ENCODE assay signal across 2 cellular contexts in the genomic region with DNA sequence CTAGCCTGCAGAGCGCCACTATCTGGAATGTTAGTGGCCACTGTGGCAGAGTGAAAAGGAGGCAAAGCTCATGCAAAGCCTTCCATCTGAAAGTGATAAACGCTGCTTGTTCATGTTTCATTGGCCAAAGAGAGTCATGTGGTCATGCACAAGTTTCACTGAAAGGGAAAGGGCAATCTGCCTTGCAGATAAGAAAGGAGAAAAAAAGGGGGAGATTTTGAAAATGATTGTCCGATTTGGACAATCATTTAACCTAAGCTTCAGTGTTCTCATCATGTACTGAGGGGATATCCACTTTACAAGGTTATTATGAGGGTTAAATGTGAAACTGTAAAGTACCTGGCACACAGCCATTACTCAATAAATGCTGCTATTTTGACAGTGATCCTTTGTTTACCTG.
TF ChIP-seq lines count a peak whose summit lies in the region.

No MANE protein-coding gene starts in this region.

TF ChIP-seq in GM12878, 131 proteins besides CTCF, POLR2A, EP300 and RAD21 (continues in another document):
- peak; percentile 32; the same call in 1 of the 2 replicates for TF ChIP-seq IKZF1 (conservative IDR thresholded peaks at IDR 0.05)
- no peak for TF ChIP-seq MYB (IDR thresholded peaks at IDR 0.05; ENCODE audit: borderline replicate concordance, low read depth, low read length)
- peak; percentile 23 for TF ChIP-seq SMAD1 (IDR thresholded peaks at IDR 0.05; ENCODE audit: low read depth, partially characterized antibody)
- TF ChIP-seq, protein P1, sequence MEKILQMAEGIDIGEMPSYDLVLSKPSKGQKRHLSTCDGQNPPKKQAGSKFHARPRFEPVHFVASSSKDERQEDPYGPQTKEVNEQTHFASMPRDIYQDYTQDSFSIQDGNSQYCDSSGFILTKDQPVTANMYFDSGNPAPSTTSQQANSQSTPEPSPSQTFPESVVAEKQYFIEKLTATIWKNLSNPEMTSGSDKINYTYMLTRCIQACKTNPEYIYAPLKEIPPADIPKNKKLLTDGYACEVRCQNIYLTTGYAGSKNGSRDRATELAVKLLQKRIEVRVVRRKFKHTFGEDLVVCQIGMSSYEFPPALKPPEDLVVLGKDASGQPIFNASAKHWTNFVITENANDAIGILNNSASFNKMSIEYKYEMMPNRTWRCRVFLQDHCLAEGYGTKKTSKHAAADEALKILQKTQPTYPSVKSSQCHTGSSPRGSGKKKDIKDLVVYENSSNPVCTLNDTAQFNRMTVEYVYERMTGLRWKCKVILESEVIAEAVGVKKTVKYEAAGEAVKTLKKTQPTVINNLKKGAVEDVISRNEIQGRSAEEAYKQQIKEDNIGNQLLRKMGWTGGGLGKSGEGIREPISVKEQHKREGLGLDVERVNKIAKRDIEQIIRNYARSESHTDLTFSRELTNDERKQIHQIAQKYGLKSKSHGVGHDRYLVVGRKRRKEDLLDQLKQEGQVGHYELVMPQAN (conservative IDR thresholded peaks at IDR 0.05) = no peak
- TF ChIP-seq, protein P2, sequence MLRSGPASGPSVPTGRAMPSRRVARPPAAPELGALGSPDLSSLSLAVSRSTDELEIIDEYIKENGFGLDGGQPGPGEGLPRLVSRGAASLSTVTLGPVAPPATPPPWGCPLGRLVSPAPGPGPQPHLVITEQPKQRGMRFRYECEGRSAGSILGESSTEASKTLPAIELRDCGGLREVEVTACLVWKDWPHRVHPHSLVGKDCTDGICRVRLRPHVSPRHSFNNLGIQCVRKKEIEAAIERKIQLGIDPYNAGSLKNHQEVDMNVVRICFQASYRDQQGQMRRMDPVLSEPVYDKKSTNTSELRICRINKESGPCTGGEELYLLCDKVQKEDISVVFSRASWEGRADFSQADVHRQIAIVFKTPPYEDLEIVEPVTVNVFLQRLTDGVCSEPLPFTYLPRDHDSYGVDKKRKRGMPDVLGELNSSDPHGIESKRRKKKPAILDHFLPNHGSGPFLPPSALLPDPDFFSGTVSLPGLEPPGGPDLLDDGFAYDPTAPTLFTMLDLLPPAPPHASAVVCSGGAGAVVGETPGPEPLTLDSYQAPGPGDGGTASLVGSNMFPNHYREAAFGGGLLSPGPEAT (IDR thresholded peaks at IDR 0.05; ENCODE audit: low read depth) = peak; percentile 73; the same call in 1 of the 2 replicates
- TF ChIP-seq, protein P3, sequence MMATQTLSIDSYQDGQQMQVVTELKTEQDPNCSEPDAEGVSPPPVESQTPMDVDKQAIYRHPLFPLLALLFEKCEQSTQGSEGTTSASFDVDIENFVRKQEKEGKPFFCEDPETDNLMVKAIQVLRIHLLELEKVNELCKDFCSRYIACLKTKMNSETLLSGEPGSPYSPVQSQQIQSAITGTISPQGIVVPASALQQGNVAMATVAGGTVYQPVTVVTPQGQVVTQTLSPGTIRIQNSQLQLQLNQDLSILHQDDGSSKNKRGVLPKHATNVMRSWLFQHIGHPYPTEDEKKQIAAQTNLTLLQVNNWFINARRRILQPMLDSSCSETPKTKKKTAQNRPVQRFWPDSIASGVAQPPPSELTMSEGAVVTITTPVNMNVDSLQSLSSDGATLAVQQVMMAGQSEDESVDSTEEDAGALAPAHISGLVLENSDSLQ (IDR thresholded peaks at IDR 0.05) = 0 out of 2 replicates have a peak, but pooled peaks have one; percentile 43
- TF ChIP-seq, protein P4, sequence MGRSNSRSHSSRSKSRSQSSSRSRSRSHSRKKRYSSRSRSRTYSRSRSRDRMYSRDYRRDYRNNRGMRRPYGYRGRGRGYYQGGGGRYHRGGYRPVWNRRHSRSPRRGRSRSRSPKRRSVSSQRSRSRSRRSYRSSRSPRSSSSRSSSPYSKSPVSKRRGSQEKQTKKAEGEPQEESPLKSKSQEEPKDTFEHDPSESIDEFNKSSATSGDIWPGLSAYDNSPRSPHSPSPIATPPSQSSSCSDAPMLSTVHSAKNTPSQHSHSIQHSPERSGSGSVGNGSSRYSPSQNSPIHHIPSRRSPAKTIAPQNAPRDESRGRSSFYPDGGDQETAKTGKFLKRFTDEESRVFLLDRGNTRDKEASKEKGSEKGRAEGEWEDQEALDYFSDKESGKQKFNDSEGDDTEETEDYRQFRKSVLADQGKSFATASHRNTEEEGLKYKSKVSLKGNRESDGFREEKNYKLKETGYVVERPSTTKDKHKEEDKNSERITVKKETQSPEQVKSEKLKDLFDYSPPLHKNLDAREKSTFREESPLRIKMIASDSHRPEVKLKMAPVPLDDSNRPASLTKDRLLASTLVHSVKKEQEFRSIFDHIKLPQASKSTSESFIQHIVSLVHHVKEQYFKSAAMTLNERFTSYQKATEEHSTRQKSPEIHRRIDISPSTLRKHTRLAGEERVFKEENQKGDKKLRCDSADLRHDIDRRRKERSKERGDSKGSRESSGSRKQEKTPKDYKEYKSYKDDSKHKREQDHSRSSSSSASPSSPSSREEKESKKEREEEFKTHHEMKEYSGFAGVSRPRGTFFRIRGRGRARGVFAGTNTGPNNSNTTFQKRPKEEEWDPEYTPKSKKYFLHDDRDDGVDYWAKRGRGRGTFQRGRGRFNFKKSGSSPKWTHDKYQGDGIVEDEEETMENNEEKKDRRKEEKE (IDR thresholded peaks at IDR 0.05) = no peak
- TF ChIP-seq BHLHE40 (IDR thresholded peaks at IDR 0.05; ENCODE audit: borderline replicate concordance in 1 of 2, low read depth in 2 of 2, low read length in 1 of 2) = peak; percentile 21 to 40; a peak in 2 of 4 replicates
- TF ChIP-seq, protein P5, sequence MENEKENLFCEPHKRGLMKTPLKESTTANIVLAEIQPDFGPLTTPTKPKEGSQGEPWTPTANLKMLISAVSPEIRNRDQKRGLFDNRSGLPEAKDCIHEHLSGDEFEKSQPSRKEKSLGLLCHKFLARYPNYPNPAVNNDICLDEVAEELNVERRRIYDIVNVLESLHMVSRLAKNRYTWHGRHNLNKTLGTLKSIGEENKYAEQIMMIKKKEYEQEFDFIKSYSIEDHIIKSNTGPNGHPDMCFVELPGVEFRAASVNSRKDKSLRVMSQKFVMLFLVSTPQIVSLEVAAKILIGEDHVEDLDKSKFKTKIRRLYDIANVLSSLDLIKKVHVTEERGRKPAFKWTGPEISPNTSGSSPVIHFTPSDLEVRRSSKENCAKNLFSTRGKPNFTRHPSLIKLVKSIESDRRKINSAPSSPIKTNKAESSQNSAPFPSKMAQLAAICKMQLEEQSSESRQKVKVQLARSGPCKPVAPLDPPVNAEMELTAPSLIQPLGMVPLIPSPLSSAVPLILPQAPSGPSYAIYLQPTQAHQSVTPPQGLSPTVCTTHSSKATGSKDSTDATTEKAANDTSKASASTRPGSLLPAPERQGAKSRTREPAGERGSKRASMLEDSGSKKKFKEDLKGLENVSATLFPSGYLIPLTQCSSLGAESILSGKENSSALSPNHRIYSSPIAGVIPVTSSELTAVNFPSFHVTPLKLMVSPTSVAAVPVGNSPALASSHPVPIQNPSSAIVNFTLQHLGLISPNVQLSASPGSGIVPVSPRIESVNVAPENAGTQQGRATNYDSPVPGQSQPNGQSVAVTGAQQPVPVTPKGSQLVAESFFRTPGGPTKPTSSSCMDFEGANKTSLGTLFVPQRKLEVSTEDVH (IDR thresholded peaks at IDR 0.05; ENCODE audit: low read depth, partially characterized antibody) = no peak
- no peak for TF ChIP-seq MEF2B (IDR thresholded peaks at IDR 0.05; ENCODE audit: partially characterized antibody, poor library complexity, severe bottlenecking)
- TF ChIP-seq SIN3A (IDR thresholded peaks at IDR 0.05; ENCODE audit: low read depth, low read length) = no peak
- peak; percentile 34; the same call in 1 of the 2 replicates for TF ChIP-seq MTA2 (IDR thresholded peaks at IDR 0.05; ENCODE audit: low read depth)
- 0 out of 2 replicates have a peak, but pooled peaks have one; percentile 24 for TF ChIP-seq DPF2 (IDR thresholded peaks at IDR 0.05)
- TF ChIP-seq BACH1 (IDR thresholded peaks at IDR 0.05; ENCODE audit: borderline replicate concordance) = no peak
- peak; percentile 76; the same call in 1 of the 2 replicates for TF ChIP-seq RAD51 (IDR thresholded peaks at IDR 0.05)

TF ChIP-seq in SK-N-SH, 30 proteins besides CTCF, POLR2A, EP300 and RAD21:
- TF ChIP-seq, protein P6, sequence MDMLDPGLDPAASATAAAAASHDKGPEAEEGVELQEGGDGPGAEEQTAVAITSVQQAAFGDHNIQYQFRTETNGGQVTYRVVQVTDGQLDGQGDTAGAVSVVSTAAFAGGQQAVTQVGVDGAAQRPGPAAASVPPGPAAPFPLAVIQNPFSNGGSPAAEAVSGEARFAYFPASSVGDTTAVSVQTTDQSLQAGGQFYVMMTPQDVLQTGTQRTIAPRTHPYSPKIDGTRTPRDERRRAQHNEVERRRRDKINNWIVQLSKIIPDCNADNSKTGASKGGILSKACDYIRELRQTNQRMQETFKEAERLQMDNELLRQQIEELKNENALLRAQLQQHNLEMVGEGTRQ (IDR thresholded peaks at IDR 0.05; ENCODE audit: borderline replicate concordance, low read depth, low read length) = no peak
- TF ChIP-seq RXRA (IDR thresholded peaks at IDR 0.05; ENCODE audit: borderline replicate concordance, low read depth) = no peak
- no peak for TF ChIP-seq YY1 (IDR thresholded peaks at IDR 0.05; ENCODE audit: low read depth)
- TF ChIP-seq, protein P7, sequence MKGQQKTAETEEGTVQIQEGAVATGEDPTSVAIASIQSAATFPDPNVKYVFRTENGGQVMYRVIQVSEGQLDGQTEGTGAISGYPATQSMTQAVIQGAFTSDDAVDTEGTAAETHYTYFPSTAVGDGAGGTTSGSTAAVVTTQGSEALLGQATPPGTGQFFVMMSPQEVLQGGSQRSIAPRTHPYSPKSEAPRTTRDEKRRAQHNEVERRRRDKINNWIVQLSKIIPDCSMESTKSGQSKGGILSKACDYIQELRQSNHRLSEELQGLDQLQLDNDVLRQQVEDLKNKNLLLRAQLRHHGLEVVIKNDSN (IDR thresholded peaks at IDR 0.05; ENCODE audit: borderline replicate concordance, low read depth) = no peak
- TF ChIP-seq, protein P8, sequence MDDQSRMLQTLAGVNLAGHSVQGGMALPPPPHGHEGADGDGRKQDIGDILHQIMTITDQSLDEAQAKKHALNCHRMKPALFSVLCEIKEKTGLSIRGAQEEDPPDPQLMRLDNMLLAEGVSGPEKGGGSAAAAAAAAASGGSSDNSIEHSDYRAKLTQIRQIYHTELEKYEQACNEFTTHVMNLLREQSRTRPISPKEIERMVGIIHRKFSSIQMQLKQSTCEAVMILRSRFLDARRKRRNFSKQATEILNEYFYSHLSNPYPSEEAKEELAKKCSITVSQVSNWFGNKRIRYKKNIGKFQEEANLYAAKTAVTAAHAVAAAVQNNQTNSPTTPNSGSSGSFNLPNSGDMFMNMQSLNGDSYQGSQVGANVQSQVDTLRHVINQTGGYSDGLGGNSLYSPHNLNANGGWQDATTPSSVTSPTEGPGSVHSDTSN (IDR thresholded peaks at IDR 0.05) = no peak
- TF ChIP-seq GABPA (IDR thresholded peaks at IDR 0.05; ENCODE audit: low read depth) = no peak
- TF ChIP-seq, protein P9, sequence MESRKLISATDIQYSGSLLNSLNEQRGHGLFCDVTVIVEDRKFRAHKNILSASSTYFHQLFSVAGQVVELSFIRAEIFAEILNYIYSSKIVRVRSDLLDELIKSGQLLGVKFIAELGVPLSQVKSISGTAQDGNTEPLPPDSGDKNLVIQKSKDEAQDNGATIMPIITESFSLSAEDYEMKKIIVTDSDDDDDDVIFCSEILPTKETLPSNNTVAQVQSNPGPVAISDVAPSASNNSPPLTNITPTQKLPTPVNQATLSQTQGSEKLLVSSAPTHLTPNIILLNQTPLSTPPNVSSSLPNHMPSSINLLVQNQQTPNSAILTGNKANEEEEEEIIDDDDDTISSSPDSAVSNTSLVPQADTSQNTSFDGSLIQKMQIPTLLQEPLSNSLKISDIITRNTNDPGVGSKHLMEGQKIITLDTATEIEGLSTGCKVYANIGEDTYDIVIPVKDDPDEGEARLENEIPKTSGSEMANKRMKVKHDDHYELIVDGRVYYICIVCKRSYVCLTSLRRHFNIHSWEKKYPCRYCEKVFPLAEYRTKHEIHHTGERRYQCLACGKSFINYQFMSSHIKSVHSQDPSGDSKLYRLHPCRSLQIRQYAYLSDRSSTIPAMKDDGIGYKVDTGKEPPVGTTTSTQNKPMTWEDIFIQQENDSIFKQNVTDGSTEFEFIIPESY (IDR thresholded peaks at IDR 0.05; ENCODE audit: borderline replicate concordance, low read depth) = no peak
- TF ChIP-seq RCOR1 (IDR thresholded peaks at IDR 0.05; ENCODE audit: low read length) = no peak
- TF ChIP-seq NFIC (IDR thresholded peaks at IDR 0.05; ENCODE audit: borderline replicate concordance) = no peak
- no peak for TF ChIP-seq FOXJ3 (CRISPR knock-in tag; IDR thresholded peaks at IDR 0.05)
- TF ChIP-seq NRF1 (IDR thresholded peaks at IDR 0.05; ENCODE audit: low read depth, low read length) = no peak
- no peak for TF ChIP-seq MEF2A (IDR thresholded peaks at IDR 0.05; ENCODE audit: borderline replicate concordance, low read depth)
- no peak for TF ChIP-seq TCF12 (IDR thresholded peaks at IDR 0.05)
- TF ChIP-seq, protein P10, sequence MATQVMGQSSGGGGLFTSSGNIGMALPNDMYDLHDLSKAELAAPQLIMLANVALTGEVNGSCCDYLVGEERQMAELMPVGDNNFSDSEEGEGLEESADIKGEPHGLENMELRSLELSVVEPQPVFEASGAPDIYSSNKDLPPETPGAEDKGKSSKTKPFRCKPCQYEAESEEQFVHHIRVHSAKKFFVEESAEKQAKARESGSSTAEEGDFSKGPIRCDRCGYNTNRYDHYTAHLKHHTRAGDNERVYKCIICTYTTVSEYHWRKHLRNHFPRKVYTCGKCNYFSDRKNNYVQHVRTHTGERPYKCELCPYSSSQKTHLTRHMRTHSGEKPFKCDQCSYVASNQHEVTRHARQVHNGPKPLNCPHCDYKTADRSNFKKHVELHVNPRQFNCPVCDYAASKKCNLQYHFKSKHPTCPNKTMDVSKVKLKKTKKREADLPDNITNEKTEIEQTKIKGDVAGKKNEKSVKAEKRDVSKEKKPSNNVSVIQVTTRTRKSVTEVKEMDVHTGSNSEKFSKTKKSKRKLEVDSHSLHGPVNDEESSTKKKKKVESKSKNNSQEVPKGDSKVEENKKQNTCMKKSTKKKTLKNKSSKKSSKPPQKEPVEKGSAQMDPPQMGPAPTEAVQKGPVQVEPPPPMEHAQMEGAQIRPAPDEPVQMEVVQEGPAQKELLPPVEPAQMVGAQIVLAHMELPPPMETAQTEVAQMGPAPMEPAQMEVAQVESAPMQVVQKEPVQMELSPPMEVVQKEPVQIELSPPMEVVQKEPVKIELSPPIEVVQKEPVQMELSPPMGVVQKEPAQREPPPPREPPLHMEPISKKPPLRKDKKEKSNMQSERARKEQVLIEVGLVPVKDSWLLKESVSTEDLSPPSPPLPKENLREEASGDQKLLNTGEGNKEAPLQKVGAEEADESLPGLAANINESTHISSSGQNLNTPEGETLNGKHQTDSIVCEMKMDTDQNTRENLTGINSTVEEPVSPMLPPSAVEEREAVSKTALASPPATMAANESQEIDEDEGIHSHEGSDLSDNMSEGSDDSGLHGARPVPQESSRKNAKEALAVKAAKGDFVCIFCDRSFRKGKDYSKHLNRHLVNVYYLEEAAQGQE (IDR thresholded peaks at IDR 0.05; ENCODE audit: low read depth, low read length) = no peak
- TF ChIP-seq SIN3A (IDR thresholded peaks at IDR 0.05; ENCODE audit: borderline replicate concordance, low read depth, low read length) = no peak
- TF ChIP-seq, protein P11, sequence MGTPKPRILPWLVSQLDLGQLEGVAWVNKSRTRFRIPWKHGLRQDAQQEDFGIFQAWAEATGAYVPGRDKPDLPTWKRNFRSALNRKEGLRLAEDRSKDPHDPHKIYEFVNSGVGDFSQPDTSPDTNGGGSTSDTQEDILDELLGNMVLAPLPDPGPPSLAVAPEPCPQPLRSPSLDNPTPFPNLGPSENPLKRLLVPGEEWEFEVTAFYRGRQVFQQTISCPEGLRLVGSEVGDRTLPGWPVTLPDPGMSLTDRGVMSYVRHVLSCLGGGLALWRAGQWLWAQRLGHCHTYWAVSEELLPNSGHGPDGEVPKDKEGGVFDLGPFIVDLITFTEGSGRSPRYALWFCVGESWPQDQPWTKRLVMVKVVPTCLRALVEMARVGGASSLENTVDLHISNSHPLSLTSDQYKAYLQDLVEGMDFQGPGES (IDR thresholded peaks at IDR 0.05; ENCODE audit: low read depth, low read length) = no peak
- TF ChIP-seq SMC3 (IDR thresholded peaks at IDR 0.05; ENCODE audit: low read depth, low read length) = no peak
- no peak for TF ChIP-seq CHD2 (IDR thresholded peaks at IDR 0.05; ENCODE audit: low read length, partially characterized antibody)
